In the genomic region with DNA sequence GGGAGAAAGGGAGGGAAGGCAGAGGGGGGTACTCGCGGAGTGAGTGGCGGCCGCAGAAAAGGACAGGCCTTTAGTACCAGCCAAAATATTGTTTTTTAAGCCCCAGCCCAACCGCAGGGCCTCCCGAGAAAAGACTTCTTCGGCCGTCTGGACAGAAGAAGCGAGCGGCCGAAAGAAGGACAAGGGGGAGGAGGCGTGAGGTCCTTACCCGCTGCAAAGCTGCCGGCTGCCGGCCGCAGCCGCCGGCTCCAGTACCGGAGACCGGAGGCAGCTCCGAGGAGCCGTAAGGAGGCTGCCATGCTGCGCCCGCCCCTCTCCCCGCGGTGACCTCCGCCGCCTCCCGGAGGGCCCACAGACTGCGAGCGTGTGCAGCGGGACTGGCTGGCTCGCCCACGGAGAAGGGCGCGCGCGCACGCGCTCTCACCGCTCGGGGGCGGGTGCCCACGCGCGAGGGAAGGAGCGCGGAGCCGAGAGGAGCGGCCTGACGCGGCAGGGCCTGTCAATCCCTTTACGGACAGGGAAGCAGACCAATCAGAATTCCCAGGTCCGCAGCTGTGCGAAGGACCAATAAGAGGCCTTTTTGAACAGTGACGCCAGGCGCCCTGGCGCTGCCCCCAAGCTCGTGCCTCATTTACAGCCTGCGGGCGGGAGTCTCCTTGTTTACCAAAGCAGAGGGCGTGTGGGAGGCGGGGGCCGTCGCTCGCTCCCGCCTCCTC, we compare ENCODE assay signal across 2 cellular contexts.
A peak's percentile ranks its signal among the peaks of the same experiment; 100 is the strongest.
TF ChIP-seq lines count a peak whose summit lies in the region.

A gene (minus strand): TSS at position 394 of the 716 bp plus-strand sequence. CDS start 95 bp downstream, at position 299.

TF ChIP-seq in IMR-90, 13 proteins besides CTCF, POLR2A, EP300 and RAD21:
- TF ChIP-seq, protein P1, sequence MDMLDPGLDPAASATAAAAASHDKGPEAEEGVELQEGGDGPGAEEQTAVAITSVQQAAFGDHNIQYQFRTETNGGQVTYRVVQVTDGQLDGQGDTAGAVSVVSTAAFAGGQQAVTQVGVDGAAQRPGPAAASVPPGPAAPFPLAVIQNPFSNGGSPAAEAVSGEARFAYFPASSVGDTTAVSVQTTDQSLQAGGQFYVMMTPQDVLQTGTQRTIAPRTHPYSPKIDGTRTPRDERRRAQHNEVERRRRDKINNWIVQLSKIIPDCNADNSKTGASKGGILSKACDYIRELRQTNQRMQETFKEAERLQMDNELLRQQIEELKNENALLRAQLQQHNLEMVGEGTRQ (IDR thresholded peaks at IDR 0.05; ENCODE audit: low read depth, low read length) = 0 out of 2 replicates have a peak, but pooled peaks have one; percentile 23
- TF ChIP-seq SMC3 (IDR thresholded peaks at IDR 0.05; ENCODE audit: low read depth, low read length) (no peak), RFX5 (IDR thresholded peaks at IDR 0.05; ENCODE audit: low read depth, low read length) (no peak), FOS (IDR thresholded peaks at IDR 0.05; ENCODE audit: low read depth, low read length) (peak; percentile 65; the same call in 1 of the 2 replicates), MXI1 (IDR thresholded peaks at IDR 0.05; ENCODE audit: borderline replicate concordance, low read depth, low read length) (peak; percentile 63), CEBPB (IDR thresholded peaks at IDR 0.05; ENCODE audit: low read depth, low read length) (no peak), BHLHE40 (IDR thresholded peaks at IDR 0.05; ENCODE audit: low read depth, low read length) (peak; percentile 98), CHD1 (IDR thresholded peaks at IDR 0.05; ENCODE audit: low read depth, low read length) (no peak), RCOR1 (IDR thresholded peaks at IDR 0.05; ENCODE audit: insufficient replicate concordance, low read length) (no peak), NFE2L2 (IDR thresholded peaks at IDR 0.05; ENCODE audit: low read depth, low read length) (no peak), MAFK (IDR thresholded peaks at IDR 0.05; ENCODE audit: low read depth, low read length) (no peak), MAZ (IDR thresholded peaks at IDR 0.05; ENCODE audit: borderline replicate concordance, low read depth, low read length) (peak; percentile 97)
- TF ChIP-seq, protein P2, sequence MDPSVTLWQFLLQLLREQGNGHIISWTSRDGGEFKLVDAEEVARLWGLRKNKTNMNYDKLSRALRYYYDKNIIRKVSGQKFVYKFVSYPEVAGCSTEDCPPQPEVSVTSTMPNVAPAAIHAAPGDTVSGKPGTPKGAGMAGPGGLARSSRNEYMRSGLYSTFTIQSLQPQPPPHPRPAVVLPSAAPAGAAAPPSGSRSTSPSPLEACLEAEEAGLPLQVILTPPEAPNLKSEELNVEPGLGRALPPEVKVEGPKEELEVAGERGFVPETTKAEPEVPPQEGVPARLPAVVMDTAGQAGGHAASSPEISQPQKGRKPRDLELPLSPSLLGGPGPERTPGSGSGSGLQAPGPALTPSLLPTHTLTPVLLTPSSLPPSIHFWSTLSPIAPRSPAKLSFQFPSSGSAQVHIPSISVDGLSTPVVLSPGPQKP (IDR thresholded peaks at IDR 0.05; ENCODE audit: borderline replicate concordance, low read depth, low read length) = no peak
TF ChIP-seq in IMR-90: peak in this region for 5.

TF ChIP-seq in endothelial cell of umbilical vein, 7 proteins besides CTCF, POLR2A, EP300 and RAD21:
- TF ChIP-seq POLR2AphosphoS5 (IDR thresholded peaks at IDR 0.05; ENCODE audit: insufficient read depth, low read depth, low read length) = peak; percentile 64
- TF ChIP-seq MYC (IDR thresholded peaks at IDR 0.05; ENCODE audit: low read depth, low read length) = peak; percentile 76
- no peak for TF ChIP-seq EZH2 (IDR thresholded peaks at IDR 0.05; ENCODE audit: borderline replicate concordance, low read depth, low read length, severe bottlenecking)
